19 cellular contexts compared by ENCODE assay signal in the genomic region with DNA sequence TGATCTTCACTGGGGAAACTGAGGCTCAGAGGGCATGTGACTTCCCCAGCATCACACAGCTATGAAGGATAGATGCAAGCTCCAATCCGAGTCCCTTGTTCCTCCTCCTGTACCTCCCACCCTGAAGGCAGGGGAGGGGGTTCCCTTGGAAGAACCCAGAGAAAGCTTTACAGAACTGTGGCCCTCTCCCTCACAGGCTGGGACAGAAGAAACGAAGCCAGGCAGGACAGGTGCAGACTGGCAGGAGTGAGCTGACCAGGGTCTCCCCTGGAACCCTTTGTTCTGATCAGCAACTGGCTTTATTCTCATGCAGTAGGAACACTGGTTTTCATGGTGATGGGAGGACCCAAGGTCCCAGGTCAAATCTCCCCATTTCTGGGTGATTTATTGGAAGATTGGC.
"Had no signal": no experiment of that assay in that cellular context is flagged by ENCODE, and none has a peak within 500 bp of the region (broad histone marks: within the 10 kb centered on the region; RNA-seq: fewer than 3 reads in every experiment).

No MANE protein-coding gene starts in this region.

- H3K27ac ChIP-seq: HL-60, KMS-11, SJSA1, SK-N-MC had no signal

- H3K4me3 ChIP-seq: K562, SJSA1, SK-N-MC had no signal

- DNase-seq: Kasumi-1, MM.1S, NCI-H1436, NCI-H187, NCI-H2081 treated with DMSO at 0.1 percent for 48 hours, NCI-H2171, NCI-H226, NCI-H446, NCI-H510A, NCI-H524 treated with DMSO at 0.1 percent for 48 hours, NCI-H69, Right ventricle myocardium superior, RPMI8226, SIG-M5 had no signal

- H3K36me3 ChIP-seq: SJSA1 had no signal
